In genomic region chr7:37218956-37219355, GRCh38 we compare ENCODE assay signal across 22 cellular contexts.
DNase-seq lines count a peak whose midpoint lies in the region; ATAC-seq and TF ChIP-seq lines count a peak whose summit lies in the region.
"Had no signal": no experiment of that assay in that cellular context is flagged by ENCODE, and none has a peak within 500 bp of the region (broad histone marks: within the 10 kb centered on the region; RNA-seq: fewer than 3 reads in every experiment).

No MANE protein-coding gene starts in this region.

- TF ChIP-seq POLR2A in heart left ventricle (IDR thresholded peaks at IDR 0.05): no peak

- ATAC-seq in heart left ventricle: peak; percentile 39 to 83 (median 68)
- ATAC-seq in central memory CD8-positive, alpha-beta T cell (replicated peaks; ENCODE audit: extremely low read depth, poor library complexity, severe bottlenecking): no peak
- no peak for ATAC-seq in GM21619 (IDR thresholded peaks at IDR 0.05; ENCODE audit: unreplicated experiment)
- no peak for ATAC-seq in GM21515 (IDR thresholded peaks at IDR 0.05; ENCODE audit: unreplicated experiment)
- ATAC-seq: gastrocnemius medialis had no signal

- H3K4me3 ChIP-seq in heart left ventricle: no peak overlapping the region
- H3K4me3 ChIP-seq in right atrium auricular region: no peak overlapping the region
- H3K4me3 ChIP-seq: esophagus muscularis mucosa, gastrocnemius medialis had no signal

- TF ChIP-seq CTCF in heart left ventricle (IDR thresholded peaks at IDR 0.05): no peak
- TF ChIP-seq CTCF in right atrium auricular region (IDR thresholded peaks at IDR 0.05): no peak

- H3K4me3 Mint-ChIP-seq in central memory CD8-positive, alpha-beta T cell: no peak overlapping the region
- H3K4me3 Mint-ChIP-seq: activated CD4-positive, alpha-beta T cell treated with anti-CD3 and anti-CD28 coated beads, Interleukin-2, amount 10 ng/mL, durations not matched to agents 7 days and 5 days; CD14-positive monocyte had no signal

- WGBS in heart left ventricle, 4 donors: 47 to 61% (median 55%) methylated on average over 3 of the region's 3 CpGs

- peak overlapping the region; percentile 32 for H3K27ac Mint-ChIP-seq in central memory CD8-positive, alpha-beta T cell (ENCODE audit: low read depth)

- H3K36me3 Mint-ChIP-seq in central memory CD8-positive, alpha-beta T cell (ENCODE audit: insufficient read depth): peaks cover 15% of the 10 kb centered on the region

- intact Hi-C loops in heart left ventricle (cut with DNase I): loop anchor here in 6 of 10 donors (5.0 to 10.0 kb wide), 8 partner anchors 63 to 608 kb away; partner anchors contain the start of gene ELMO1 (in 2 of the 6)

- no peaks in the 10 kb centered on the region for H3K9me3 Mint-ChIP-seq in central memory CD8-positive, alpha-beta T cell
- H3K9me3 Mint-ChIP-seq: activated CD4-positive, alpha-beta T cell treated with anti-CD3 and anti-CD28 coated beads, Interleukin-2, amount 10 ng/mL, durations not matched to agents 7 days and 5 days; CD14-positive monocyte had no signal

- H3K4me1 ChIP-seq in heart left ventricle (peaks cover 0 to 40% (median 23%) of the 10 kb centered on the region in 12 donors), right atrium auricular region (peaks cover 0 to 12% of the 10 kb centered on the region in 2 donors)

- peak in 4 of 5 donors; percentile 39 to 45 (median 41) for DNase-seq in heart left ventricle
- no peak for DNase-seq in right atrium auricular region (ENCODE audit: low spot score)
- no peak for DNase-seq in central memory CD8-positive, alpha-beta T cell (ENCODE audit: low spot score in 2 of 2)
- peak; percentile 7 to 24 for DNase-seq in lung microvascular endothelial cell (ENCODE audit: low read depth in 2 of 2)
- no peak for DNase-seq in medulla oblongata (ENCODE audit: extremely low spot score)
- DNase-seq: activated CD4-positive, alpha-beta T cell treated with anti-CD3 and anti-CD28 coated beads, Interleukin-2, amount 10 ng/mL, durations not matched to agents 7 days and 5 days; activated naive CD4-positive, alpha-beta T cell; anterior cingulate cortex; cerebellar nuclear complex; DMS79 treated with DMSO at 0.1 percent for 48 hours; effector CD8-positive, alpha-beta T cell; gastrocnemius medialis; NCI-H1694; NCI-H2227 treated with DMSO at 0.1 percent for 48 hours; NCI-H748 treated with DMSO at 0.1 percent for 48 hours; stimulated activated CD4-positive, alpha-beta T cell treated with anti-CD3 and anti-CD28 coated beads, Interleukin-12 subunit alpha, Interleukin-12 subunit beta, amount 100 ng/mL, for 4 hours; SW 1271 had no signal

- H3K36me3 ChIP-seq in heart left ventricle (peaks cover 0 to 32% (median 9%) of the 10 kb centered on the region in 9 donors), right atrium auricular region (peaks cover 5% of the 10 kb centered on the region)
- H3K36me3 ChIP-seq: gastrocnemius medialis had no signal

- H3K27me3 Mint-ChIP-seq in central memory CD8-positive, alpha-beta T cell: no peaks in the 10 kb centered on the region
- H3K27me3 Mint-ChIP-seq: activated CD4-positive, alpha-beta T cell treated with anti-CD3 and anti-CD28 coated beads, Interleukin-2, amount 10 ng/mL, durations not matched to agents 7 days and 5 days had no signal

- H3K27me3 ChIP-seq in heart left ventricle (no peaks in the 10 kb centered on the region), right atrium auricular region (no peaks in the 10 kb centered on the region)
- H3K27me3 ChIP-seq: esophagus muscularis mucosa, gastrocnemius medialis had no signal

- H3K4me1 Mint-ChIP-seq in central memory CD8-positive, alpha-beta T cell: peaks cover 20% of the 10 kb centered on the region

- H3K9me3 ChIP-seq in heart left ventricle: no peaks in the 10 kb centered on the region
- H3K9me3 ChIP-seq in right atrium auricular region: no peaks in the 10 kb centered on the region
- H3K9me3 ChIP-seq: esophagus muscularis mucosa, gastrocnemius medialis had no signal

- peak overlapping the region in 6 of 12 donors; percentile 12 to 43 (median 24) for H3K27ac ChIP-seq in heart left ventricle
- H3K27ac ChIP-seq in right atrium auricular region: no peak overlapping the region
- H3K27ac ChIP-seq: KMS-11 had no signal

Comparison
In these comparisons a context has a peak if more than half of its experiments do, and no peak if none do; other contexts are left out.
1. DNase-seq: peak in heart left ventricle (4 of 5) and lung microvascular endothelial cell (2 of 2); none in right atrium auricular region (single experiment), central memory CD8-positive, alpha-beta T cell (0 of 2) and medulla oblongata (single experiment).
2. ATAC-seq: peak in heart left ventricle (4 of 4); none in central memory CD8-positive, alpha-beta T cell (single experiment), GM21619 (single experiment) and GM21515 (single experiment).